14 cellular contexts compared by ENCODE assay signal in the genomic region with DNA sequence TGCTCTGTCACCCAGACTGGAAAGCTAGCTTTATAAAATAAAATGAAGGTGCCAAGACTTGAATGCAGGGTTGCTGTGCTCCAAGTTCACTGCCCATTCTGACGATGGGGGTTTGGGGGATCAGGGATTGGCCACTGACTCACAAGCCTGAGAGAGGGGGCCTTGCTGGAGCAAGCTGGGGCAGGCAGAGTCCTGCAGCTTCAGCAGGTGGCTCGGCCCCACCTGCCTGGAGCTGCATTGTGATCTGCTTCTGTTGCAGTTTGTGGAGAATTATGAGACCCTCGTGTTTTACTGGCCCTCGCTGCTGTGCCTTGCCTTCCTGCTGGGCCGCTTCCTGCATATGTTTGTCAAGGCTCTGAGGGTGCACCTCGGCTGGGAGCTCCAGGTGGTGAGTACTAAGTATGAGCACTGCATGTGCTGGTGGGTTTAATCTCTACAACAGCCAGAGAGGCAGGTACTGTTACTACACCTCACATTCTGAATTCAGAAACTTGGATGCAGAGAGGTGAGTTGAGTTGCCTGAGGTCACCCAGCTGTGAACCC. TPM values are rescaled to one million over a fixed set of nuclear protein-coding genes. Genes with fewer than 3 reads are reported as not detected.
DNase-seq lines count a peak whose midpoint lies in the region; ATAC-seq and TF ChIP-seq lines count a peak whose summit lies in the region.
"Had no signal": no experiment of that assay in that cellular context is flagged by ENCODE, and none has a peak within 500 bp of the region (broad histone marks: within the 10 kb centered on the region; RNA-seq: fewer than 3 reads in every experiment).

No MANE protein-coding gene starts in this region.

- no peaks in the 10 kb centered on the region for H3K9me3 ChIP-seq in left lung
- H3K9me3 ChIP-seq: HAP-1 had no signal

- H3K36me3 Mint-ChIP-seq in endothelial cell (ENCODE audit: low read depth, unreplicated experiment), result peaks cover 17% of the 10 kb centered on the region
- H3K36me3 Mint-ChIP-seq in memory B cell, result peaks cover 34% of the 10 kb centered on the region

- ATAC-seq in memory B cell (ENCODE audit: low read depth) (no peak), left lung (no peak), foreskin keratinocyte (no peak)

- H3K4me3 Mint-ChIP-seq in endothelial cell (ENCODE audit: unreplicated experiment), result peak overlapping the region; percentile 59
- no peak overlapping the region for H3K4me3 Mint-ChIP-seq in memory B cell
- H3K4me3 Mint-ChIP-seq: CD8-positive, alpha-beta memory T cell had no signal

- DNase-seq in NCI-H1417 (lab: John Stamatoyannopoulos, UW), result peak in 2 of 3 experiments; percentile 10 to 18
- DNase-seq in NCI-H1417 treated with DMSO at 0.1 percent for 48 hours (lab: John Stamatoyannopoulos, UW), result no peak
- peak; percentile 36 for DNase-seq in NCI-H345 (lab: John Stamatoyannopoulos, UW)
- DNase-seq in endothelial cell (ENCODE audit: low spot score), result no peak
- DNase-seq in memory B cell (ENCODE audit: low spot score in 2 of 2), result no peak
- DNase-seq in left lung, result no peak
- DNase-seq in foreskin keratinocyte, result no peak
- DNase-seq in superior temporal gyrus (ENCODE audit: extremely low spot score), result no peak
- DNase-seq: CD8-positive, alpha-beta memory T cell; DMS53; GF-D8 had no signal

- H3K4me1 Mint-ChIP-seq in endothelial cell (ENCODE audit: unreplicated experiment) (no peaks in the 10 kb centered on the region), memory B cell (no peaks in the 10 kb centered on the region)

- H3K9me3 Mint-ChIP-seq in endothelial cell (ENCODE audit: unreplicated experiment) (no peaks in the 10 kb centered on the region), memory B cell (peaks cover 1% of the 10 kb centered on the region)
- H3K9me3 Mint-ChIP-seq: CD8-positive, alpha-beta memory T cell had no signal

- TF ChIP-seq CTCF in endothelial cell (IDR thresholded peaks at IDR 0.05; ENCODE audit: unreplicated experiment) (no peak), left lung (IDR thresholded peaks at IDR 0.05) (no peak), foreskin keratinocyte (conservative IDR thresholded peaks at IDR 0.05) (no peak)

- H3K4me3 ChIP-seq in left lung, result no peak overlapping the region
- H3K4me3 ChIP-seq: HAP-1 had no signal

- H3K27me3 ChIP-seq in left lung, result no peaks in the 10 kb centered on the region
- no peaks in the 10 kb centered on the region for H3K27me3 ChIP-seq in foreskin keratinocyte

- H3K36me3 ChIP-seq in left lung, result peaks cover 0 to 40% of the 10 kb centered on the region in 2 donors

- H3K4me1 ChIP-seq in left lung (no peaks in the 10 kb centered on the region), foreskin keratinocyte (no peaks in the 10 kb centered on the region)
- H3K4me1 ChIP-seq: HAP-1 had no signal

- H3K27ac ChIP-seq in left lung, result no peak overlapping the region
- H3K27ac ChIP-seq in foreskin keratinocyte, result no peak overlapping the region
- H3K27ac ChIP-seq: 22Rv1, HL-60 had no signal

- intact Hi-C loops in left lung (cut with DNase I), result no loop called here

- peaks cover 1% of the 10 kb centered on the region for H3K27me3 Mint-ChIP-seq in endothelial cell (ENCODE audit: unreplicated experiment)
- no peaks in the 10 kb centered on the region for H3K27me3 Mint-ChIP-seq in memory B cell
- H3K27me3 Mint-ChIP-seq: CD8-positive, alpha-beta memory T cell had no signal

- H3K27ac Mint-ChIP-seq in endothelial cell (ENCODE audit: unreplicated experiment) (no peak overlapping the region), memory B cell (peak overlapping the region; percentile 43)
- H3K27ac Mint-ChIP-seq: CD8-positive, alpha-beta memory T cell had no signal

RNA-seq across cellular contexts. Expression of gene CCDC180, which starts 31.1 kb away (rescaled TPM):
- total RNA-seq in endothelial cell (ENCODE audit: unreplicated experiment), result 7.7 TPM
- 1 to 10 TPM; 2.7 to 5.1 TPM for total RNA-seq in left lung
- 0.42 and 0.54 TPM in 2 replicates for total RNA-seq in foreskin keratinocyte
- polyA plus RNA-seq in foreskin keratinocyte, result 0.17 and 0.21 TPM in 2 replicates

Comparison
In these comparisons a context has a peak if more than half of its experiments do, and no peak if none do; other contexts are left out.
1. DNase-seq: peak in NCI-H1417 (2 of 3) and NCI-H345 (single experiment); none in NCI-H1417 treated with DMSO at 0.1 percent for 48 hours (single experiment), endothelial cell (single experiment), memory B cell (0 of 2), left lung (0 of 2), foreskin keratinocyte (0 of 2) and superior temporal gyrus (single experiment).